In genomic region chr19:677201-677600, GRCh38 we compare ENCODE assay signal across 10 cellular contexts. TPM values are rescaled to one million over a fixed set of nuclear protein-coding genes. Genes with fewer than 3 reads are reported as not detected.
DNase-seq lines count a peak whose midpoint lies in the region; ATAC-seq and TF ChIP-seq lines count a peak whose summit lies in the region.
"Had no signal": no experiment of that assay in that cellular context is flagged by ENCODE, and none has a peak within 500 bp of the region (broad histone marks: within the 10 kb centered on the region; RNA-seq: fewer than 3 reads in every experiment).

No MANE protein-coding gene starts in this region.

- H3K4me3 Mint-ChIP-seq in immature natural killer cell: no peak overlapping the region

- peaks cover 12 to 15% (median 15%) of the 10 kb centered on the region in 3 donors for H3K27me3 Mint-ChIP-seq in immature natural killer cell (ENCODE audit: low read depth in 3 of 3)

- H3K27me3 ChIP-seq in H7 (ENCODE audit: control insufficient read depth, insufficient read depth, low read length) (peaks cover 16% of the 10 kb centered on the region), adipocyte (replicated peaks; ENCODE audit: control insufficient read depth, insufficient read depth, low read length) (no peaks in the 10 kb centered on the region), right atrium auricular region (no peaks in the 10 kb centered on the region)

- peak overlapping the region; percentile 91 to 100 for H3K27ac ChIP-seq in right atrium auricular region
- H3K27ac ChIP-seq in skin epidermis: peak overlapping the region in 19 of 21 experiments; percentile 34 to 99 (median 71)

- peak overlapping the region; percentile 99 for H3K9ac ChIP-seq in adipocyte (ENCODE audit: low read length)

- peaks cover 0 to 7% of the 10 kb centered on the region in 2 donors for H3K4me1 Mint-ChIP-seq in immature natural killer cell

- TF ChIP-seq CTCF in right atrium auricular region (IDR thresholded peaks at IDR 0.05): no peak

- H3K4me3 ChIP-seq in H7 (ENCODE audit: insufficient read depth, low read depth, low read length) (no peak overlapping the region), adipocyte (ENCODE audit: low read length) (peak overlapping the region; percentile 96), right atrium auricular region (peak overlapping the region; percentile 61 to 72), skin epidermis (peak overlapping the region; percentile 20 to 43 (median 38))

- ATAC-seq in left lobe of liver: no peak

- H3K4me1 ChIP-seq in adipocyte (ENCODE audit: control insufficient read depth, insufficient read depth, low read length) (peaks cover 44% of the 10 kb centered on the region), right atrium auricular region (peaks cover 0 to 56% of the 10 kb centered on the region in 2 donors)

- DNase-seq in H7: peak; percentile 70
- peak; percentile 93 for DNase-seq in adipocyte (ENCODE audit: low read depth)
- peak; percentile 92 for DNase-seq in right atrium auricular region (ENCODE audit: low spot score)
- no peak for DNase-seq in NCI-H1092 treated with DMSO at 0.1 percent for 48 hours (lab: John Stamatoyannopoulos, UW)
- no peak for DNase-seq in immature natural killer cell
- no peak for DNase-seq in left lobe of liver (ENCODE audit: low spot score)
- no peak for DNase-seq in stimulated activated CD4-positive, alpha-beta T cell treated with anti-CD3 and anti-CD28 coated beads, Interleukin-4, amount 100 ng/mL, for 4 hours
- DNase-seq: KG1 had no signal

- H3K36me3 ChIP-seq in H7 (replicated peaks; ENCODE audit: control insufficient read depth, insufficient read depth, low read length): no peaks in the 10 kb centered on the region
- H3K36me3 ChIP-seq in adipocyte (ENCODE audit: control insufficient read depth, insufficient read depth, low read length, severe bottlenecking): peaks cover 9% of the 10 kb centered on the region
- H3K36me3 ChIP-seq in right atrium auricular region: peaks cover 14% of the 10 kb centered on the region

- H3K27ac Mint-ChIP-seq in immature natural killer cell: no peak overlapping the region

- H3K9me3 ChIP-seq in adipocyte (ENCODE audit: control insufficient read depth, low read length) (no peaks in the 10 kb centered on the region), right atrium auricular region (no peaks in the 10 kb centered on the region)

- no peaks in the 10 kb centered on the region for H3K36me3 Mint-ChIP-seq in immature natural killer cell

- H3K9me3 Mint-ChIP-seq in immature natural killer cell: no peaks in the 10 kb centered on the region

RNA-seq across cellular contexts. Expression of gene FSTL3, which starts 1.0 kb away (rescaled TPM):
- total RNA-seq in H7 (2014; rRNA removed; shearing (Covaris generic)): 7.4 and 9.7 TPM in 2 replicates
- 100 to 1,000 TPM in 1 of 2 donors, 10 to 100 TPM in 1; 64.4 to 437 TPM for total RNA-seq in right atrium auricular region
- 1 to 10 TPM in 2 of 3 donors, not detected in 1; 1.4 to 2.6 TPM for polyA plus RNA-seq in immature natural killer cell
- 4.3 TPM for total RNA-seq in left lobe of liver

RNA-seq across cellular contexts. Expression of gene RNF126, which starts 14.2 kb away (rescaled TPM):
- total RNA-seq in H7 (2014; rRNA removed; shearing (Covaris generic)): 119 and 128 TPM in 2 replicates
- 10 to 100 TPM; 53.3 to 68.5 TPM for total RNA-seq in right atrium auricular region
- polyA plus RNA-seq in immature natural killer cell: 100 to 1,000 TPM in 1 of 3 donors, 10 to 100 TPM in 2; 78.7 to 119 (median 94.4) TPM
- 22.2 TPM for total RNA-seq in left lobe of liver

RNA-seq across cellular contexts. Expression of gene PRSS57, which starts 18.1 kb away (rescaled TPM):
- total RNA-seq in H7 (2014; rRNA removed; shearing (Covaris generic)): not detected in 2 replicates
- total RNA-seq in right atrium auricular region: not detected
- polyA plus RNA-seq in immature natural killer cell: 10 to 100 TPM in 1 of 3 donors, 1 to 10 TPM in 2; 5.8 to 41.4 (median 6.3) TPM
- not detected for total RNA-seq in left lobe of liver
- total RNA-seq: activated CD8-positive, alpha-beta memory T cell treated with anti-CD3 and anti-CD28 coated beads for 36 hours had no signal

RNA-seq across cellular contexts. Expression of gene PALM, which starts 31.5 kb away (rescaled TPM):
- total RNA-seq in H7 (2014; rRNA removed; shearing (Covaris generic)): 28.7 and 34.6 TPM in 2 replicates
- total RNA-seq in right atrium auricular region (10 to 100 TPM; 28.7 to 64.9 TPM), left lobe of liver (6.6 TPM)
- not detected for polyA plus RNA-seq in immature natural killer cell

RNA-seq across cellular contexts. Expression of gene FGF22, which starts 37.5 kb away (rescaled TPM):
- not detected in 2 replicates for total RNA-seq in H7 (2014; rRNA removed; shearing (Covaris generic))
- total RNA-seq in right atrium auricular region (under 1 TPM; 0.35 to 0.37 TPM), left lobe of liver (0.30 TPM)
- under 1 TPM in 1 of 3 donors, not detected in 2; 0.54 TPM for polyA plus RNA-seq in immature natural killer cell
- total RNA-seq: activated CD8-positive, alpha-beta memory T cell treated with anti-CD3 and anti-CD28 coated beads for 36 hours had no signal

Comparison
In these comparisons a context has a peak if more than half of its experiments do, and no peak if none do; other contexts are left out.
1. DNase-seq: peak in H7 (single experiment), adipocyte (single experiment) and right atrium auricular region (single experiment); none in NCI-H1092 treated with DMSO at 0.1 percent for 48 hours (single experiment), immature natural killer cell (0 of 3), left lobe of liver (single experiment) and stimulated activated CD4-positive, alpha-beta T cell treated with anti-CD3 and anti-CD28 coated beads, Interleukin-4, amount 100 ng/mL, for 4 hours (0 of 2).